In genomic region chr18:35413163-35413511, GRCh38 we compare ENCODE assay signal across 14 cellular contexts. TPM values are rescaled to one million over a fixed set of nuclear protein-coding genes. Genes with fewer than 3 reads are reported as not detected.
DNase-seq lines count a peak whose midpoint lies in the region; ATAC-seq and TF ChIP-seq lines count a peak whose summit lies in the region.
"Had no signal": no experiment of that assay in that cellular context is flagged by ENCODE, and none has a peak within 500 bp of the region (broad histone marks: within the 10 kb centered on the region; RNA-seq: fewer than 3 reads in every experiment).

No MANE protein-coding gene starts in this region.

- H3K27me3 ChIP-seq in BLaER1 (no peaks in the 10 kb centered on the region), GM23338 (ENCODE audit: insufficient read depth) (no peaks in the 10 kb centered on the region)

- no peak overlapping the region for H3K4me3 Mint-ChIP-seq in GM23338
- H3K4me3 Mint-ChIP-seq in T-helper 17 cell = no peak overlapping the region

- no peak for DNase-seq in GM23338 (ENCODE audit: low spot score)
- no peak for DNase-seq in T-helper 17 cell
- no peak for DNase-seq in left ventricle myocardium superior
- DNase-seq in activated naive CD4-positive, alpha-beta T cell (lab: John Stamatoyannopoulos, UW) = no peak
- DNase-seq in DMS79 (lab: John Stamatoyannopoulos, UW) = no peak
- no peak for DNase-seq in NCI-H2029 treated with DMSO at 0.1 percent for 48 hours (lab: John Stamatoyannopoulos, UW)
- DNase-seq: ACHN, DMS153, H7, NCI-H1436, NCI-H526 treated with DMSO at 0.1 percent for 48 hours, OCI-M1 had no signal

- no peaks in the 10 kb centered on the region for H3K79me2 ChIP-seq in GM23338 (replicated peaks; ENCODE audit: insufficient read depth)

- no peak overlapping the region for H3K9ac ChIP-seq in BLaER1

- H3K9me3 Mint-ChIP-seq in GM23338 = peaks cover 11% of the 10 kb centered on the region

- H3K36me3 ChIP-seq in BLaER1 (no peaks in the 10 kb centered on the region), GM23338 (ENCODE audit: insufficient read depth) (no peaks in the 10 kb centered on the region)

- H2AFZ ChIP-seq in GM23338 = 0 out of 2 replicates have a peak overlapping the region, but pooled peaks have one; percentile 5

- H3K4me1 Mint-ChIP-seq in GM23338 (peaks cover 4% of the 10 kb centered on the region), T-helper 17 cell (peaks cover 21% of the 10 kb centered on the region)

- no peak overlapping the region for H3K27ac ChIP-seq in BLaER1
- no peak overlapping the region for H3K27ac ChIP-seq in GM23338 (ENCODE audit: low read depth)

- ATAC-seq in GM23338 (no peak), T-helper 17 cell (no peak), left ventricle myocardium superior (peak; percentile 70), HG02870 (IDR thresholded peaks at IDR 0.05; ENCODE audit: unreplicated experiment) (no peak)

- H3K9me3 ChIP-seq in BLaER1 = peaks cover 7% of the 10 kb centered on the region; the same call in 1 of the 2 replicates
- H3K9me3 ChIP-seq in T-helper 17 cell (ENCODE audit: control insufficient read depth, low read length, poor library complexity, severe bottlenecking) = no peaks in the 10 kb centered on the region

- no peak for TF ChIP-seq CTCF in GM23338 (conservative IDR thresholded peaks at IDR 0.05; ENCODE audit: low read depth in 2 of 2)

- no peaks in the 10 kb centered on the region for H3F3A ChIP-seq in GM23338 (replicated peaks; ENCODE audit: low read depth)

- peak overlapping the region; percentile 39; the same call in 1 of the 2 replicates for H3K4me2 ChIP-seq in BLaER1
- no peak overlapping the region for H3K4me2 ChIP-seq in GM23338

- intact Hi-C loops in left ventricle myocardium superior (cut with micrococcal nuclease) = no loop called here

- peaks cover 4% of the 10 kb centered on the region for H3K27me3 Mint-ChIP-seq in GM23338 (ENCODE audit: insufficient read depth, low read depth, poor library complexity)
- H3K27me3 Mint-ChIP-seq in T-helper 17 cell = peaks cover 16% of the 10 kb centered on the region

- H3K36me3 Mint-ChIP-seq in GM23338 (ENCODE audit: low read depth) (peaks cover 9% of the 10 kb centered on the region; the same call in 2 of the 3 replicates), T-helper 17 cell (ENCODE audit: low read depth) (peaks cover 2% of the 10 kb centered on the region)

- H4K20me1 ChIP-seq in BLaER1 = no peaks in the 10 kb centered on the region
- no peaks in the 10 kb centered on the region for H4K20me1 ChIP-seq in GM23338 (replicated peaks; ENCODE audit: insufficient read depth)

- H3K4me1 ChIP-seq in BLaER1 = peaks cover 23% of the 10 kb centered on the region
- no peaks in the 10 kb centered on the region for H3K4me1 ChIP-seq in GM23338 (ENCODE audit: insufficient read depth)

- H3K4me3 ChIP-seq in BLaER1 (no peak overlapping the region), GM23338 (no peak overlapping the region)

- H3K27ac Mint-ChIP-seq in GM23338 = no peak overlapping the region
- H3K27ac Mint-ChIP-seq in T-helper 17 cell = peak overlapping the region; percentile 17

- no peaks in the 10 kb centered on the region for H3K9me2 ChIP-seq in GM23338 (ENCODE audit: insufficient read depth)

TF ChIP-seq in GM23338, 12 proteins besides CTCF, POLR2A, EP300 and RAD21:
- no peak for TF ChIP-seq REST (IDR thresholded peaks at IDR 0.05; ENCODE audit: unreplicated experiment)

RNA-seq across cellular contexts. Expression of gene ZNF396, which starts 36.0 kb away (rescaled TPM):
- total RNA-seq in GM23338 (2014; rRNA removed; shearing (Covaris generic)) = 0.31 and 0.85 TPM in 2 replicates
- 0.36 and 0.52 TPM in 2 replicates for polyA plus RNA-seq in GM23338 (2016; fragmentation: Nextera tagmentation; extraction: Ambion mirVana)
- total RNA-seq in T-helper 17 cell (under 1 TPM; 0.26 to 0.30 TPM), left ventricle myocardium superior (0.62 TPM)
